ENCODE assay signal across 13 cellular contexts in the genomic region with DNA sequence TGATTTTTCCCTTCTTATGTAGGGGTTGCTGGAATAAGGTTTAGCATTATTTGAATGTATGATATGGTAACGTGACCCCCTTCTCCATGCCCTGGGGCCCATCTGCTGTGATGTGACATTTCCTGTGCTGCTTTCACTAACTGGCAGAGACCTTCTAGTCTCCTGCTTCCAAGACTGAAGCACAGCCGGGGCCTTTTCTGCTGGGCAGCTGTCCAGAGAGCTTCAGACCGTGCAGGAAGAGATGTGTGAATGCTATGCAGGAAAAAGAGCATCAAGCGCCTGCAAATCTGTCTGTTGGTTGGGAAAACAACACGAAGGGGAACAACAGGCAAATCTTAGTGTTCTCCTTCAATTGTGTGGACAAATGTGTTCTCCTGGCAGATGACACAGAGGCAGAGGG.
"Had no signal": no experiment of that assay in that cellular context is flagged by ENCODE, and none has a peak within 500 bp of the region (broad histone marks: within the 10 kb centered on the region; RNA-seq: fewer than 3 reads in every experiment).

No MANE protein-coding gene starts in this region.

- H3K4me3 ChIP-seq: tibial nerve, uterus had no signal

- DNase-seq: activated B cell treated with CpG ODN at 0.5 μM for 24 hours; activated CD4-positive, alpha-beta T cell treated with anti-CD3 and anti-CD28 coated beads, Interleukin-2, amount 10 ng/mL, durations not matched to agents 24 days and 14 days; activated CD8-positive, alpha-beta memory T cell treated with anti-CD3 and anti-CD28 coated beads, Interleukin-2, amount 50 U/mL, for 4 hours; activated CD8-positive, alpha-beta T cell treated with anti-CD3 and anti-CD28 coated beads, Interleukin-2, amount 10 ng/mL, durations not matched to agents 7 days and 5 days; activated gamma-delta T cell treated with Interleukin-2 at 50 U/mL for 16 hours; activated naive CD8-positive, alpha-beta T cell treated with anti-CD3 and anti-CD28 coated beads for 36 hours; activated T-cell treated with anti-CD3 and anti-CD28 coated beads, Interleukin-2, amount 50 U/mL, for 48 hours; SW 1271; uterus had no signal

- H3K27ac ChIP-seq: parathyroid adenoma, tibial nerve, uterus had no signal

- H3K27ac Mint-ChIP-seq: activated B cell treated with CpG ODN at 0.5 μM for 24 hours; activated CD4-positive, alpha-beta T cell treated with anti-CD3 and anti-CD28 coated beads, Interleukin-2, amount 10 ng/mL, durations not matched to agents 24 days and 14 days; activated CD8-positive, alpha-beta T cell treated with anti-CD3 and anti-CD28 coated beads, Interleukin-2, amount 10 ng/mL, durations not matched to agents 7 days and 5 days; activated naive CD8-positive, alpha-beta T cell treated with anti-CD3 and anti-CD28 coated beads for 36 hours; stimulated activated effector memory CD8-positive, alpha-beta T cell treated with anti-CD3 and anti-CD28 coated beads, Interleukin-12 subunit alpha, Interleukin-12 subunit beta, amount 100 ng/mL, for 72 hours had no signal

- H3K36me3 Mint-ChIP-seq: activated naive CD8-positive, alpha-beta T cell treated with anti-CD3 and anti-CD28 coated beads for 36 hours; stimulated activated effector memory CD8-positive, alpha-beta T cell treated with anti-CD3 and anti-CD28 coated beads, Interleukin-12 subunit alpha, Interleukin-12 subunit beta, amount 100 ng/mL, for 72 hours had no signal

- H3K4me1 Mint-ChIP-seq: activated B cell treated with CpG ODN at 0.5 μM for 24 hours; activated CD4-positive, alpha-beta T cell treated with anti-CD3 and anti-CD28 coated beads, Interleukin-2, amount 10 ng/mL, durations not matched to agents 24 days and 14 days; activated naive CD8-positive, alpha-beta T cell treated with anti-CD3 and anti-CD28 coated beads for 36 hours; neural crest cell; stimulated activated effector memory CD8-positive, alpha-beta T cell treated with anti-CD3 and anti-CD28 coated beads, Interleukin-12 subunit alpha, Interleukin-12 subunit beta, amount 100 ng/mL, for 72 hours had no signal

- H3K9me3 Mint-ChIP-seq: activated B cell treated with CpG ODN at 0.5 μM for 24 hours; activated CD4-positive, alpha-beta T cell treated with anti-CD3 and anti-CD28 coated beads, Interleukin-2, amount 10 ng/mL, durations not matched to agents 24 days and 14 days; activated naive CD8-positive, alpha-beta T cell treated with anti-CD3 and anti-CD28 coated beads for 36 hours; neural crest cell; stimulated activated effector memory CD8-positive, alpha-beta T cell treated with anti-CD3 and anti-CD28 coated beads, Interleukin-12 subunit alpha, Interleukin-12 subunit beta, amount 100 ng/mL, for 72 hours had no signal

- H3K4me3 Mint-ChIP-seq: activated B cell treated with CpG ODN at 0.5 μM for 24 hours; activated CD4-positive, alpha-beta T cell treated with anti-CD3 and anti-CD28 coated beads, Interleukin-2, amount 10 ng/mL, durations not matched to agents 24 days and 14 days; activated CD8-positive, alpha-beta T cell treated with anti-CD3 and anti-CD28 coated beads, Interleukin-2, amount 10 ng/mL, durations not matched to agents 7 days and 5 days; activated naive CD8-positive, alpha-beta T cell treated with anti-CD3 and anti-CD28 coated beads for 36 hours; neural crest cell; stimulated activated effector memory CD8-positive, alpha-beta T cell treated with anti-CD3 and anti-CD28 coated beads, Interleukin-12 subunit alpha, Interleukin-12 subunit beta, amount 100 ng/mL, for 72 hours had no signal

- ATAC-seq: activated CD8-positive, alpha-beta T cell treated with anti-CD3 and anti-CD28 coated beads, Interleukin-2, amount 10 ng/mL, durations not matched to agents 7 days and 5 days; stimulated activated effector memory CD8-positive, alpha-beta T cell treated with anti-CD3 and anti-CD28 coated beads, Interleukin-12 subunit alpha, Interleukin-12 subunit beta, amount 100 ng/mL, for 72 hours had no signal

- H3K27me3 ChIP-seq: uterus had no signal
